ENCODE assay signal across 34 cellular contexts in the genomic region with DNA sequence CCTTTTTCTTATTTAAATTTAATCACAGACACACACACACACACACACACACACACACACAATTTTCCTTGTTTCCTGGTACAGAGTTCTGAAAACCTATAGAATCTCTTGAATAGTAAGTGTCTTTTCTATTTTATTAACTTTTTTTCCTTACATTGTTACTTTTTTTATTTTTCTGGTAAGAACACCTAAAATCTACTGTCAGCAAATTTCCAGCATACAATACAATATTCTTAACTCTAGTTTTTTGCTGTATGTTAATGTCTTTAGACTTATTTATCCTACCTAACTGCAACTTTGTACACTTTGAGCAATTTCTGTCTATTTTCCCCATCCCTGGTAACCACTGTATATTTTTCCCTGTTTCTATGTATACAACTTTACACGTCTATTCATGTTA.
"Had no signal": no experiment of that assay in that cellular context is flagged by ENCODE, and none has a peak within 500 bp of the region (broad histone marks: within the 10 kb centered on the region; RNA-seq: fewer than 3 reads in every experiment).

No MANE protein-coding gene starts in this region.

- H3K9me3 ChIP-seq: MG63 had no signal

- H3K36me3 ChIP-seq: MG63 had no signal

- DNase-seq: Karpas-422, Kasumi-1, MG63, MM.1S, MV-4-11, NCI-H1048, NCI-H1092, NCI-H1092 treated with DMSO at 0.1 percent for 48 hours, NCI-H1105, NCI-H1105 treated with DMSO at 0.1 percent for 48 hours, NCI-H1417, NCI-H1417 treated with DMSO at 0.1 percent for 48 hours, NCI-H1436, NCI-H1436 treated with DMSO at 0.1 percent for 48 hours, NCI-H146, NCI-H1694, NCI-H1694 treated with DMSO at 0.1 percent for 48 hours, NCI-H187, NCI-H187 treated with DMSO at 0.1 percent for 48 hours, NCI-H1930, NCI-H2029, NCI-H2029 treated with DMSO at 0.1 percent for 48 hours, NCI-H2081, NCI-H2081 treated with DMSO at 0.1 percent for 48 hours, NCI-H2107, NCI-H2171, NCI-H2171 treated with DMSO at 0.1 percent for 48 hours, NCI-H2227 treated with DMSO at 0.1 percent for 48 hours, NCI-H226, NCI-H345, NCI-H446, NCI-H446 treated with DMSO at 0.1 percent for 48 hours, NCI-H510A, NCI-H510A treated with DMSO at 0.1 percent for 48 hours had no signal

- H3K4me3 ChIP-seq: MG63 had no signal

- H3K27me3 ChIP-seq: MG63 had no signal
